ENCODE assay signal across 8 cellular contexts in the genomic region with DNA sequence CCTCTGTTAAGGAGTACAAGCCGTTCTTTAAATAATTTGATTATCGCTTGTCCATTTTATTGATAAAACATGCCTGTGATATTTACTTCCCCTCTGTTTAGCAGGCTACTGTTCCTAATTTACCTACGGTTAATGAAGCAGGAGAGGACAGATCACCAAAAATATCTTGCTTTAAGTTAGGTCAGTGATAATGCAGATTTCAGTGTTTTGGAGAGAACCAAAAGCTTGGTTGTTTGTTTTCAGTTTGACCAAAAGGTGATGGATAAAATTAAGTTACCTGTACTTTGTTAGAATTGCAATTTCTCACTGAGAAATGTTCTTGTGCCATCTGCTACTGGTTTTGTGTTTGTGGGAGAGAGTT. TPM values are rescaled to one million over a fixed set of nuclear protein-coding genes. Genes with fewer than 3 reads are reported as not detected.
A peak's percentile ranks its signal among the peaks of the same experiment; 100 is the strongest.
DNase-seq lines count a peak whose midpoint lies in the region; ATAC-seq lines count a peak whose summit lies in the region.

No MANE protein-coding gene starts in this region.

- POLR2A ChIA-PET in activated CD4-positive, alpha-beta T cell treated with anti-CD3 and anti-CD28 coated beads for 36 hours (lab: Charles Lee), result interaction anchor here (3.1 kb wide), 1 partner anchor 373 kb away, joined by 10 read pairs; a partner anchor contains a TSS
- POLR2A ChIA-PET in activated CD8-positive, alpha-beta T cell treated with anti-CD3 and anti-CD28 coated beads, Interleukin-2, amount 10 ng/mL, durations not matched to agents 7 days and 5 days (lab: Charles Lee), result interaction anchor here (1.8 to 3.0 kb wide), 3 partner anchors 10 to 237 kb away, joined by 11 to 23 read pairs (median 20); a partner anchor contains a TSS

- no peaks in the 10 kb centered on the region for H3K9me3 Mint-ChIP-seq in activated CD4-positive, alpha-beta T cell treated with anti-CD3 and anti-CD28 coated beads for 36 hours (ENCODE audit: low read depth)
- no peaks in the 10 kb centered on the region for H3K9me3 Mint-ChIP-seq in activated CD8-positive, alpha-beta T cell treated with anti-CD3 and anti-CD28 coated beads, Interleukin-2, amount 10 ng/mL, durations not matched to agents 7 days and 5 days (ENCODE audit: insufficient read depth)

- H3K4me1 ChIP-seq in iPS-15b (ENCODE audit: control insufficient read depth, insufficient read depth, low read length) (peaks cover 6% of the 10 kb centered on the region), subcutaneous abdominal adipose tissue (ENCODE audit: control insufficient read depth in 5 of 5, insufficient read depth in 5 of 5, low read length in 5 of 5) (peaks cover 4 to 32% (median 29%) of the 10 kb centered on the region in 5 donors)

- peaks cover 2% of the 10 kb centered on the region for H3K36me3 Mint-ChIP-seq in activated CD4-positive, alpha-beta T cell treated with anti-CD3 and anti-CD28 coated beads for 36 hours (ENCODE audit: low read depth)
- H3K36me3 Mint-ChIP-seq in activated CD8-positive, alpha-beta T cell treated with anti-CD3 and anti-CD28 coated beads, Interleukin-2, amount 10 ng/mL, durations not matched to agents 7 days and 5 days (ENCODE audit: low read depth), result no peaks in the 10 kb centered on the region

- no peaks in the 10 kb centered on the region for H3K27me3 Mint-ChIP-seq in activated CD4-positive, alpha-beta T cell treated with anti-CD3 and anti-CD28 coated beads for 36 hours
- H3K27me3 Mint-ChIP-seq in activated CD8-positive, alpha-beta T cell treated with anti-CD3 and anti-CD28 coated beads, Interleukin-2, amount 10 ng/mL, durations not matched to agents 7 days and 5 days (ENCODE audit: low read depth), result no peaks in the 10 kb centered on the region

- H3K27me3 ChIP-seq in iPS-15b (ENCODE audit: control insufficient read depth, insufficient read depth, low read length) (peaks cover 18% of the 10 kb centered on the region), subcutaneous abdominal adipose tissue (ENCODE audit: control insufficient read depth in 5 of 5, insufficient read depth in 4 of 5, low read length in 5 of 5) (no peaks in the 10 kb centered on the region)

- H3K9me3 ChIP-seq in iPS-15b (ENCODE audit: control insufficient read depth, insufficient read depth, low read length), result no peaks in the 10 kb centered on the region
- no peaks in the 10 kb centered on the region for H3K9me3 ChIP-seq in subcutaneous abdominal adipose tissue (ENCODE audit: control insufficient read depth in 5 of 5, low read length in 5 of 5)

- H3K27ac Mint-ChIP-seq in activated CD4-positive, alpha-beta T cell treated with anti-CD3 and anti-CD28 coated beads for 36 hours, result no peak overlapping the region
- H3K27ac Mint-ChIP-seq in activated CD8-positive, alpha-beta T cell treated with anti-CD3 and anti-CD28 coated beads, Interleukin-2, amount 10 ng/mL, durations not matched to agents 7 days and 5 days, result no peak overlapping the region

- no peaks in the 10 kb centered on the region for H3K36me3 ChIP-seq in iPS-15b (ENCODE audit: control insufficient read depth, insufficient read depth, low read length)
- no peaks in the 10 kb centered on the region for H3K36me3 ChIP-seq in subcutaneous abdominal adipose tissue (ENCODE audit: control insufficient read depth in 5 of 5, insufficient read depth in 5 of 5, low read length in 5 of 5)

- H3K4me3 ChIP-seq in iPS-15b (ENCODE audit: low read depth, low read length) (peak overlapping the region; percentile 93), subcutaneous abdominal adipose tissue (ENCODE audit: low read depth in 1 of 5, low read length in 5 of 5) (peak overlapping the region; percentile 77 to 90 (median 83))

- peak overlapping the region; percentile 90 for H3K27ac ChIP-seq in subcutaneous abdominal adipose tissue (ENCODE audit: low read depth, low read length)

- peak overlapping the region; percentile 97 for H3K4me3 Mint-ChIP-seq in activated CD4-positive, alpha-beta T cell treated with anti-CD3 and anti-CD28 coated beads for 36 hours
- H3K4me3 Mint-ChIP-seq in activated CD8-positive, alpha-beta T cell treated with anti-CD3 and anti-CD28 coated beads, Interleukin-2, amount 10 ng/mL, durations not matched to agents 7 days and 5 days, result peak overlapping the region; percentile 97

- peaks cover 25% of the 10 kb centered on the region for H3K4me1 Mint-ChIP-seq in activated CD4-positive, alpha-beta T cell treated with anti-CD3 and anti-CD28 coated beads for 36 hours
- peaks cover 38% of the 10 kb centered on the region for H3K4me1 Mint-ChIP-seq in activated CD8-positive, alpha-beta T cell treated with anti-CD3 and anti-CD28 coated beads, Interleukin-2, amount 10 ng/mL, durations not matched to agents 7 days and 5 days (ENCODE audit: low read depth)

- DNase-seq in activated CD4-positive, alpha-beta T cell treated with anti-CD3 and anti-CD28 coated beads for 36 hours, result no peak
- DNase-seq in activated CD4-positive, alpha-beta T cell treated with anti-CD3 and anti-CD28 coated beads, Interleukin-2, amount 50 U/mL, for 1 hour, result no peak
- no peak for DNase-seq in activated CD8-positive, alpha-beta T cell treated with anti-CD3 and anti-CD28 coated beads, Interleukin-2, amount 10 ng/mL, durations not matched to agents 7 days and 5 days
- no peak for DNase-seq in putamen (ENCODE audit: low spot score)
- no peak for DNase-seq in SW480 (ENCODE audit: low spot score)

- ATAC-seq in activated CD4-positive, alpha-beta T cell treated with anti-CD3 and anti-CD28 coated beads for 36 hours, result no peak
- ATAC-seq in activated CD8-positive, alpha-beta T cell treated with anti-CD3 and anti-CD28 coated beads, Interleukin-2, amount 10 ng/mL, durations not matched to agents 7 days and 5 days, result no peak
- no peak for ATAC-seq in HG03139 (IDR thresholded peaks at IDR 0.05; ENCODE audit: unreplicated experiment)

- CTCF ChIA-PET in activated CD4-positive, alpha-beta T cell treated with anti-CD3 and anti-CD28 coated beads for 36 hours (lab: Charles Lee), result interaction anchor here (0.8 to 14.1 kb wide), 5 partner anchors 9 to 321 kb away, joined by 3 to 374 read pairs (median 7); no protein-coding TSS in a partner anchor
- CTCF ChIA-PET in activated CD8-positive, alpha-beta T cell treated with anti-CD3 and anti-CD28 coated beads, Interleukin-2, amount 10 ng/mL, durations not matched to agents 7 days and 5 days (lab: Charles Lee), result interaction anchor here (1.1 to 7.1 kb wide), 6 partner anchors 10 to 146 kb away, joined by 3 to 84 read pairs (median 10); a partner anchor contains a TSS

- intact Hi-C loops in activated CD4-positive, alpha-beta T cell treated with anti-CD3 and anti-CD28 coated beads for 36 hours (cut with DNase I, micrococcal nuclease), result loop anchor here in 1 of 2 experiments (5.0 kb wide), 1 partner anchor 199 kb away; a partner anchor contains a TSS

- peak overlapping the region; percentile 65 for H3K9ac ChIP-seq in iPS-15b (ENCODE audit: low read depth, low read length)
- peak overlapping the region; percentile 1 to 84 (median 67) for H3K9ac ChIP-seq in subcutaneous abdominal adipose tissue (ENCODE audit: low read length in 5 of 5)

RNA-seq across cellular contexts. Expression of a gene that starts 1.0 kb away (rescaled TPM):
- 10 to 100 TPM; 10.6 to 18.8 TPM for total RNA-seq in activated CD4-positive, alpha-beta T cell treated with anti-CD3 and anti-CD28 coated beads for 36 hours
- total RNA-seq in activated CD8-positive, alpha-beta T cell treated with anti-CD3 and anti-CD28 coated beads, Interleukin-2, amount 10 ng/mL, durations not matched to agents 7 days and 5 days, result 10 to 100 TPM; 12.9 to 13.0 TPM

RNA-seq across cellular contexts. Expression of a gene that starts 21.5 kb away (rescaled TPM):
- under 1 TPM in 1 of 2 experiments, not detected in 1; 0.05 TPM for total RNA-seq in activated CD4-positive, alpha-beta T cell treated with anti-CD3 and anti-CD28 coated beads for 36 hours
- under 1 TPM in 1 of 2 experiments, not detected in 1; 0.29 TPM for total RNA-seq in activated CD8-positive, alpha-beta T cell treated with anti-CD3 and anti-CD28 coated beads, Interleukin-2, amount 10 ng/mL, durations not matched to agents 7 days and 5 days

RNA-seq across cellular contexts. Expression of a gene that starts 31.2 kb away (rescaled TPM):
- not detected for total RNA-seq in activated CD4-positive, alpha-beta T cell treated with anti-CD3 and anti-CD28 coated beads for 36 hours
- not detected for total RNA-seq in activated CD8-positive, alpha-beta T cell treated with anti-CD3 and anti-CD28 coated beads, Interleukin-2, amount 10 ng/mL, durations not matched to agents 7 days and 5 days

RNA-seq across cellular contexts. Expression of a gene that starts 45.2 kb away (rescaled TPM):
- total RNA-seq in activated CD4-positive, alpha-beta T cell treated with anti-CD3 and anti-CD28 coated beads for 36 hours, result 10 to 100 TPM; 64.5 to 84.3 TPM
- total RNA-seq in activated CD8-positive, alpha-beta T cell treated with anti-CD3 and anti-CD28 coated beads, Interleukin-2, amount 10 ng/mL, durations not matched to agents 7 days and 5 days, result 100 to 1,000 TPM; 107 to 111 TPM
